Comparison of ENCODE assay signal across 2 cellular contexts in genomic region chr5:172101547-172102225, GRCh38.
TF ChIP-seq lines count a peak whose summit lies in the region.

No MANE protein-coding gene starts in this region.

TF ChIP-seq in IMR-90, 13 proteins besides CTCF, POLR2A, EP300 and RAD21:
- TF ChIP-seq MXI1 (IDR thresholded peaks at IDR 0.05; ENCODE audit: borderline replicate concordance, low read depth, low read length), result no peak
- TF ChIP-seq CEBPB (IDR thresholded peaks at IDR 0.05; ENCODE audit: low read depth, low read length), result no peak
- no peak for TF ChIP-seq MAFK (IDR thresholded peaks at IDR 0.05; ENCODE audit: low read depth, low read length)
- TF ChIP-seq SMC3 (IDR thresholded peaks at IDR 0.05; ENCODE audit: low read depth, low read length), result no peak
- TF ChIP-seq USF2 (IDR thresholded peaks at IDR 0.05; ENCODE audit: low read depth, low read length), result no peak
- no peak for TF ChIP-seq CHD1 (IDR thresholded peaks at IDR 0.05; ENCODE audit: low read depth, low read length)
- no peak for TF ChIP-seq RCOR1 (IDR thresholded peaks at IDR 0.05; ENCODE audit: insufficient replicate concordance, low read length)
- TF ChIP-seq FOS (IDR thresholded peaks at IDR 0.05; ENCODE audit: low read depth, low read length), result no peak
- TF ChIP-seq NFE2L2 (IDR thresholded peaks at IDR 0.05; ENCODE audit: low read depth, low read length), result no peak
- no peak for TF ChIP-seq ELK1 (IDR thresholded peaks at IDR 0.05; ENCODE audit: borderline replicate concordance, low read depth, low read length)
- no peak for TF ChIP-seq MAZ (IDR thresholded peaks at IDR 0.05; ENCODE audit: borderline replicate concordance, low read depth, low read length)
TF ChIP-seq in IMR-90: peak in this region for 0.

TF ChIP-seq in H1, 55 proteins besides CTCF, POLR2A, EP300 and RAD21:
- TF ChIP-seq PHF8 (conservative IDR thresholded peaks at IDR 0.05; ENCODE audit: low read depth, low read length), result no peak
- no peak for TF ChIP-seq EZH2 (IDR thresholded peaks at IDR 0.05; ENCODE audit: low read depth, low read length, severe bottlenecking)
- no peak for TF ChIP-seq CHD7 (IDR thresholded peaks at IDR 0.05; ENCODE audit: insufficient replicate concordance, low read length)
- no peak for TF ChIP-seq SP4 (IDR thresholded peaks at IDR 0.05; ENCODE audit: low read length)
- TF ChIP-seq KDM5A (IDR thresholded peaks at IDR 0.05; ENCODE audit: low read length), result no peak
- TF ChIP-seq MAX (IDR thresholded peaks at IDR 0.05), result no peak
